ENCODE assay signal across 14 cellular contexts in the genomic region with DNA sequence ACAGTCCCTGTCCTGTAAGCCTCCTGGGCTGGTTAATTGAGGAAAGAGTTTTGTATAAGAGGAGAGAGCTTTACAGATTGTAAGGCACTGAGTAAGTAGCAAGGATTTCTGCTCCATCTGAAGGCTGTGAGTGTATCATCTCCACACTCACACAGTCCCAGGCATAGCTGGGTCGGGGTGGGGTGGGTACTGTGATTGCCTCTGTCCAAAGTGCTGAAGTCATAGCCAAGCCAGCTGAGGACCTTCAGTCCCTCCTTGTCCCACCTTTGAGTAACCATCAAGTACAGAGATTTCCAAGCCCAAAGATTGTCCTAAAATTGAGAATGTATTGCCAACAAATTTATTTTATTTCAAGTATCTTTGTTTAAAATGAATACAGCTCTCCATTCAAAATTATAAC. TPM values are rescaled to one million over a fixed set of nuclear protein-coding genes. Genes with fewer than 3 reads are reported as not detected.
DNase-seq lines count a peak whose midpoint lies in the region; ATAC-seq, FAIRE-seq and TF ChIP-seq lines count a peak whose summit lies in the region.
"Had no signal": no experiment of that assay in that cellular context is flagged by ENCODE, and none has a peak within 500 bp of the region (broad histone marks: within the 10 kb centered on the region; RNA-seq: fewer than 3 reads in every experiment).

No MANE protein-coding gene starts in this region.

- TF ChIP-seq POLR2A in HepG2 (IDR thresholded peaks at IDR 0.05; ENCODE audit: insufficient read depth in 1 of 2, low read depth in 2 of 2, low read length in 2 of 2) = no peak
- TF ChIP-seq POLR2A in right lobe of liver (IDR thresholded peaks at IDR 0.05) = no peak
- no peak for TF ChIP-seq POLR2A in endothelial cell of umbilical vein (IDR thresholded peaks at IDR 0.05; ENCODE audit: low read depth, low read length)
- TF ChIP-seq POLR2A in testis (IDR thresholded peaks at IDR 0.05) = no peak
- no peak for TF ChIP-seq POLR2A in Peyer's patch (IDR thresholded peaks at IDR 0.05)

- H3K27me3 ChIP-seq in HepG2 (ENCODE audit: control insufficient read depth in 1 of 2, insufficient read depth in 2 of 2, low read length in 2 of 2) = peaks cover 0 to 30% of the 10 kb centered on the region in 2 experiments; a peak in 4 of 5 replicates
- no peaks in the 10 kb centered on the region for H3K27me3 ChIP-seq in right lobe of liver
- peaks cover 0 to 4% of the 10 kb centered on the region in 2 experiments for H3K27me3 ChIP-seq in endothelial cell of umbilical vein (ENCODE audit: control insufficient read depth in 2 of 2, insufficient read depth in 2 of 2, low read length in 2 of 2)
- no peaks in the 10 kb centered on the region for H3K27me3 ChIP-seq in testis
- H3K27me3 ChIP-seq in Peyer's patch = no peaks in the 10 kb centered on the region
- H3K27me3 ChIP-seq in BE2C = no peaks in the 10 kb centered on the region
- H3K27me3 ChIP-seq: pancreas had no signal

- H4K20me1 ChIP-seq in HepG2 (ENCODE audit: insufficient read depth, low read length) = no peaks in the 10 kb centered on the region
- H4K20me1 ChIP-seq in endothelial cell of umbilical vein (replicated peaks; ENCODE audit: control insufficient read depth, extremely low read depth, insufficient read depth, low read length) = no peaks in the 10 kb centered on the region

- TF ChIP-seq EP300 in HepG2 (IDR thresholded peaks at IDR 0.05; ENCODE audit: low read depth in 2 of 2, low read length in 2 of 2) = no peak
- TF ChIP-seq EP300 in HepG2 (CRISPR knock-in tag; IDR thresholded peaks at IDR 0.05; ENCODE audit: borderline replicate concordance) = no peak

- CTCF ChIA-PET in HepG2 (lab: Yijun Ruan, JAX; ENCODE audit: low intra/inter-chr PET ratio, low total read pairs) (interaction anchor here (2.0 kb wide), 1 partner anchor 84 kb away, joined by 11 read pairs; no protein-coding TSS in a partner anchor), endothelial cell of umbilical vein (lab: Charles Lee) (interaction anchor here (0.9 to 6.6 kb wide), 12 partner anchors 11 to 224 kb away, joined by 3 to 174 read pairs (median 18); partner anchors contain the start of gene FANCG)

- BruUV-seq in HepG2 (replicated peaks; lab: Mats Ljungman, UMichigan) = no TSS peak
- BruUV-seq in endothelial cell of umbilical vein (replicated peaks; lab: Mats Ljungman, UMichigan) = no TSS peak

- H3K36me3 ChIP-seq in HepG2 (replicated peaks in 1 of 2; ENCODE audit: control insufficient read depth in 1 of 2, insufficient read depth in 2 of 2, low read length in 2 of 2) (no peaks in the 10 kb centered on the region), right lobe of liver (no peaks in the 10 kb centered on the region), endothelial cell of umbilical vein (ENCODE audit: control insufficient read depth in 2 of 2, extremely low read depth in 1 of 2, insufficient read depth in 2 of 2, low read length in 2 of 2) (no peaks in the 10 kb centered on the region), testis (ENCODE audit: low read depth, missing control alignments) (no peaks in the 10 kb centered on the region), Peyer's patch (no peaks in the 10 kb centered on the region), BE2C (no peaks in the 10 kb centered on the region)
- H3K36me3 ChIP-seq: pancreas had no signal

- intact Hi-C loops in HepG2 (cut with micrococcal nuclease; ENCODE audit: unreplicated experiment) = no loop called here
- intact Hi-C loops in right lobe of liver (cut with DNase I) = loop anchor here in 1 of 2 donors (10.0 kb wide), 1 partner anchor 89 kb away; a partner anchor contains a TSS
- intact Hi-C loops in endothelial cell of umbilical vein (cut with micrococcal nuclease) = loop anchor here (10.0 kb wide), 1 partner anchor 309 kb away; no protein-coding TSS in a partner anchor
- intact Hi-C loops in testis (cut with DNase I; ENCODE audit: low total_unique reads) = no loop called here

- no peaks in the 10 kb centered on the region for H3K79me2 ChIP-seq in HepG2 (ENCODE audit: insufficient read depth, low read length)
- H3K79me2 ChIP-seq in endothelial cell of umbilical vein (ENCODE audit: control insufficient read depth, insufficient read depth, low read length) = no peaks in the 10 kb centered on the region

- no peaks in the 10 kb centered on the region for H3K9me1 ChIP-seq in endothelial cell of umbilical vein (replicated peaks; ENCODE audit: control insufficient read depth, extremely low read depth, insufficient read depth, low read length)

- in situ Hi-C loops in HepG2 (cut with HindIII; ENCODE audit: extremely low pct_ligation_motif_present, low pct_unique_long_range_greater_than_20kb) = no loop called here

- FAIRE-seq in HepG2 (lab: Jason Lieb, UNC) (no peak), endothelial cell of umbilical vein (lab: Jason Lieb, UNC) (peak; percentile 12)
- FAIRE-seq: pancreas had no signal

- H2AFZ ChIP-seq in HepG2 (ENCODE audit: low read length) (no peak overlapping the region), endothelial cell of umbilical vein (ENCODE audit: low read depth, low read length) (no peak overlapping the region)

- TF ChIP-seq CTCF in HepG2 (CRISPR knock-in tag; IDR thresholded peaks at IDR 0.05) (no peak), right lobe of liver (IDR thresholded peaks at IDR 0.05) (no peak), endothelial cell of umbilical vein (IDR thresholded peaks at IDR 0.05; ENCODE audit: extremely low read depth in 1 of 2, insufficient read depth in 1 of 2, low read depth in 1 of 2, low read length in 2 of 2) (no peak), testis (IDR thresholded peaks at IDR 0.05) (no peak), Peyer's patch (IDR thresholded peaks at IDR 0.05) (no peak), BE2C (IDR thresholded peaks at IDR 0.05; ENCODE audit: low read depth, low read length) (no peak)

- no peak overlapping the region for H3K4me3 ChIP-seq in HepG2 (replicated peaks in 1 of 3; ENCODE audit: insufficient read depth in 1 of 3, low read depth in 2 of 3, low read length in 3 of 3)
- H3K4me3 ChIP-seq in right lobe of liver = no peak overlapping the region
- H3K4me3 ChIP-seq in endothelial cell of umbilical vein (replicated peaks in 1 of 3; ENCODE audit: insufficient read depth in 1 of 3, low read depth in 1 of 3, low read length in 3 of 3) = no peak overlapping the region
- H3K4me3 ChIP-seq in testis = no peak overlapping the region
- no peak overlapping the region for H3K4me3 ChIP-seq in Peyer's patch
- no peak overlapping the region for H3K4me3 ChIP-seq in BE2C (ENCODE audit: low read depth, low read length)
- H3K4me3 ChIP-seq: pancreas had no signal

- DNase-seq in HepG2 (ENCODE audit: low spot score) = no peak
- DNase-seq in right lobe of liver = no peak
- DNase-seq in endothelial cell of umbilical vein (ENCODE audit: low read depth, low spot score) = peak; percentile 40
- peak; percentile 53 for DNase-seq in testis
- DNase-seq in Peyer's patch = no peak
- no peak for DNase-seq in BE2C
- DNase-seq: effector memory CD8-positive, alpha-beta T cell; pancreas had no signal

- TF ChIP-seq RAD21 in HepG2 (CRISPR knock-in tag; IDR thresholded peaks at IDR 0.05) = no peak

- POLR2A ChIA-PET in HepG2 (lab: Yijun Ruan, JAX) = no interaction called here
- POLR2A ChIA-PET in endothelial cell of umbilical vein (lab: Charles Lee) = no interaction called here

- H3K27ac ChIP-seq in HepG2 (ENCODE audit: extremely low read length, insufficient read depth, low read length) (no peak overlapping the region), right lobe of liver (no peak overlapping the region), endothelial cell of umbilical vein (ENCODE audit: insufficient read depth, low read depth, low read length) (no peak overlapping the region), testis (no peak overlapping the region), Peyer's patch (peak overlapping the region in 1 of 4 donors; percentile 65)
- H3K27ac ChIP-seq: pancreas had no signal

- H3K9ac ChIP-seq in HepG2 (ENCODE audit: insufficient read depth, low read depth, low read length) (no peak overlapping the region), endothelial cell of umbilical vein (replicated peaks; ENCODE audit: extremely low read depth, insufficient read depth, low read length) (no peak overlapping the region)

- dilution Hi-C loops in endothelial cell of umbilical vein (cut with MboI; ENCODE audit: extremely low pct_ligation_motif_present, low sequenced_read_pairs) = no loop called here

- no peak; the same call in 2 of the 3 replicates for ATAC-seq in HepG2
- ATAC-seq in right lobe of liver = no peak
- ATAC-seq in HG03460 (IDR thresholded peaks at IDR 0.05; ENCODE audit: unreplicated experiment) = no peak
- ATAC-seq: effector memory CD8-positive, alpha-beta T cell had no signal

- H3K9me3 ChIP-seq in HepG2 (ENCODE audit: low read length) (no peaks in the 10 kb centered on the region), right lobe of liver (no peaks in the 10 kb centered on the region), endothelial cell of umbilical vein (replicated peaks; ENCODE audit: control insufficient read depth, insufficient read depth, low read length) (no peaks in the 10 kb centered on the region), testis (no peaks in the 10 kb centered on the region), Peyer's patch (no peaks in the 10 kb centered on the region), BE2C (no peaks in the 10 kb centered on the region)
- H3K9me3 ChIP-seq: pancreas had no signal

- H3K4me1 ChIP-seq in HepG2 (ENCODE audit: insufficient read depth, low read length) (peaks cover 4% of the 10 kb centered on the region; the same call in 1 of the 2 replicates), right lobe of liver (peaks cover 0 to 5% (median 0%) of the 10 kb centered on the region in 4 donors), endothelial cell of umbilical vein (ENCODE audit: control insufficient read depth, extremely low read depth, insufficient read depth, low read length) (peaks cover 7% of the 10 kb centered on the region), testis (peaks cover 6% of the 10 kb centered on the region), Peyer's patch (peaks cover 0 to 20% (median 6%) of the 10 kb centered on the region in 4 donors), BE2C (peaks cover 23% of the 10 kb centered on the region)
- H3K4me1 ChIP-seq: pancreas had no signal

- H3K4me2 ChIP-seq in HepG2 (ENCODE audit: low read depth, low read length) = no peak overlapping the region
- H3K4me2 ChIP-seq in endothelial cell of umbilical vein (ENCODE audit: insufficient read depth, low read length) = no peak overlapping the region

- WGBS in HepG2 (ENCODE audit: low lambda C conversion rate) = 0% methylated on average over 1 of the region's 1 CpG
- 17% methylated on average over 1 of the region's 1 CpG for WGBS in right lobe of liver (ENCODE audit: insufficient coverage, low coverage, low lambda C conversion rate, missing lambda C conversion rate)
- 7 to 13% methylated on average over 1 of the region's 1 CpG for WGBS in testis, 2 donors

RNA-seq across cellular contexts. Expression of gene DNAJB5, which starts 5.5 kb away (rescaled TPM):
- total RNA-seq in HepG2 (2016; rRNA removed; fragmentation: Illumina TruSeq; extraction: Trizol) (0.69 and 0.90 TPM in 2 replicates), right lobe of liver (1 to 10 TPM; 1.1 to 3.5 (median 1.7) TPM), endothelial cell of umbilical vein (9.7 and 12.8 TPM in 2 replicates), testis (10 to 100 TPM; 44.0 to 49.9 TPM), Peyer's patch (1 to 10 TPM; 2.6 to 7.6 (median 4.7) TPM)
- 0.20 and 0.26 TPM in 2 replicates for total RNA-seq in HepG2 (2016; cell fraction: cytosol; rRNA removed; fragmentation: Illumina TruSeq; extraction: Trizol; ENCODE audit: low read depth)
- total RNA-seq in HepG2 (2016; cell fraction: insoluble cytoplasmic fraction; rRNA removed; fragmentation: Illumina TruSeq; extraction: Trizol) = 0.65 and 0.94 TPM in 2 replicates
- total RNA-seq in HepG2 (2016; cell fraction: membrane; rRNA removed; fragmentation: Illumina TruSeq; extraction: Trizol) = 0.68 and 0.96 TPM in 2 replicates
- total RNA-seq in HepG2 (2016; cell fraction: nucleus; rRNA removed; fragmentation: Illumina TruSeq; extraction: Trizol) = 0.37 and 0.88 TPM in 2 replicates
- polyA plus RNA-seq in HepG2 (2011; rRNA removed) (0.40 and 0.54 TPM in 2 replicates), endothelial cell of umbilical vein (8.5 and 8.6 TPM in 2 replicates), testis (ENCODE audit: insufficient read depth, low read depth, low replicate concordance) (47.7 TPM)
- polyA plus RNA-seq in HepG2 (2011; cell fraction: cytosol; rRNA removed) = 0.50 and 0.63 TPM in 2 replicates
- polyA plus RNA-seq in HepG2 (2011; cell fraction: nucleus; rRNA removed) = 0.39 and 0.48 TPM in 2 replicates
- 1.2 and 1.3 TPM in 2 replicates for polyA plus RNA-seq in HepG2 (2012)
- polyA plus RNA-seq in HepG2 (2016; cell fraction: cytosol; fragmentation: Illumina TruSeq; extraction: Trizol; ENCODE audit: low read depth) = 0.54 and 0.57 TPM in 2 replicates
- polyA plus RNA-seq in HepG2 (2016; cell fraction: insoluble cytoplasmic fraction; fragmentation: Illumina TruSeq; extraction: Trizol; ENCODE audit: low read depth) = 1.7 and 1.9 TPM in 2 replicates
- polyA plus RNA-seq in HepG2 (2016; cell fraction: membrane; fragmentation: Illumina TruSeq; extraction: Trizol; ENCODE audit: low read depth) = 0.74 and 1.1 TPM in 2 replicates
- 1.3 and 1.4 TPM in 2 replicates for polyA plus RNA-seq in HepG2 (2016; cell fraction: nucleus; fragmentation: Illumina TruSeq; extraction: Trizol; ENCODE audit: insufficient read depth, low read depth)
- 0.22 and 2.4 TPM in 2 replicates for polyA minus RNA-seq in HepG2 (2011; rRNA and poly(A)+ RNA removed; ENCODE audit: low replicate concordance)
- polyA minus RNA-seq in HepG2 (2011; cell fraction: cytosol; rRNA and poly(A)+ RNA removed) = not detected in 2 replicates
- polyA minus RNA-seq in HepG2 (2011; cell fraction: nucleus; rRNA and poly(A)+ RNA removed) = 0.25 and 0.52 TPM in 2 replicates
- 3.6 TPM for polyA plus RNA-seq in PFSK-1 (2012; ENCODE audit: insufficient read length, low read depth)
- polyA plus RNA-seq in endothelial cell of umbilical vein (2011; cell fraction: cytosol; rRNA removed) = 6.9 and 7.1 TPM in 2 replicates
- 4.0 and 4.8 TPM in 2 replicates for polyA plus RNA-seq in endothelial cell of umbilical vein (2011; cell fraction: nucleus; rRNA removed)
- polyA plus RNA-seq in endothelial cell of umbilical vein (2012) = 12.0 and 16.1 TPM in 2 replicates
- 5.7 and 5.8 TPM in 2 replicates for polyA minus RNA-seq in endothelial cell of umbilical vein
- 0.41 TPM for polyA minus RNA-seq in endothelial cell of umbilical vein (2011; cell fraction: cytosol; rRNA and poly(A)+ RNA removed)
- 3.0 and 3.8 TPM in 2 replicates for polyA minus RNA-seq in endothelial cell of umbilical vein (2011; cell fraction: nucleus; rRNA and poly(A)+ RNA removed)
- 12.4 TPM for polyA plus RNA-seq in BE2C (2012; ENCODE audit: insufficient read depth, insufficient read length, low read depth)

RNA-seq across cellular contexts. Expression of gene PHF24, which starts 26.0 kb away (rescaled TPM):
- total RNA-seq in HepG2 (2016; rRNA removed; fragmentation: Illumina TruSeq; extraction: Trizol) (not detected in 2 replicates), right lobe of liver (under 1 TPM in 2 of 6 experiments, not detected in 4; 0.04 to 0.06 TPM), endothelial cell of umbilical vein (not detected in 2 replicates), testis (100 to 1,000 TPM in 1 of 2 donors, 10 to 100 TPM in 1; 93.3 to 132 TPM), Peyer's patch (under 1 TPM in 1 of 4 donors, not detected in 3; 0.76 TPM)
- not detected in 2 replicates for total RNA-seq in HepG2 (2016; cell fraction: cytosol; rRNA removed; fragmentation: Illumina TruSeq; extraction: Trizol; ENCODE audit: low read depth)
- total RNA-seq in HepG2 (2016; cell fraction: insoluble cytoplasmic fraction; rRNA removed; fragmentation: Illumina TruSeq; extraction: Trizol) = not detected in 2 replicates
- not detected in 2 replicates for total RNA-seq in HepG2 (2016; cell fraction: membrane; rRNA removed; fragmentation: Illumina TruSeq; extraction: Trizol)
- total RNA-seq in HepG2 (2016; cell fraction: nucleus; rRNA removed; fragmentation: Illumina TruSeq; extraction: Trizol) = not detected in 2 replicates
- polyA plus RNA-seq in HepG2 (2011; rRNA removed) (0.05 TPM in 1 of 2 replicates, not detected in the other), endothelial cell of umbilical vein (not detected in 2 replicates), testis (ENCODE audit: insufficient read depth, low read depth, low replicate concordance) (44.8 TPM)
- polyA plus RNA-seq in HepG2 (2011; cell fraction: cytosol; rRNA removed) = not detected in 2 replicates
- not detected in 2 replicates for polyA plus RNA-seq in HepG2 (2011; cell fraction: nucleus; rRNA removed)
- polyA plus RNA-seq in HepG2 (2012) = not detected in 2 replicates
- not detected in 2 replicates for polyA plus RNA-seq in HepG2 (2016; cell fraction: cytosol; fragmentation: Illumina TruSeq; extraction: Trizol; ENCODE audit: low read depth)
- polyA plus RNA-seq in HepG2 (2016; cell fraction: insoluble cytoplasmic fraction; fragmentation: Illumina TruSeq; extraction: Trizol; ENCODE audit: low read depth) = not detected in 2 replicates
- polyA plus RNA-seq in HepG2 (2016; cell fraction: membrane; fragmentation: Illumina TruSeq; extraction: Trizol; ENCODE audit: low read depth) = not detected in 2 replicates
- polyA plus RNA-seq in HepG2 (2016; cell fraction: nucleus; fragmentation: Illumina TruSeq; extraction: Trizol; ENCODE audit: insufficient read depth, low read depth) = not detected in 2 replicates
- 0.10 TPM in 1 of 2 replicates, not detected in the other for polyA minus RNA-seq in HepG2 (2011; rRNA and poly(A)+ RNA removed; ENCODE audit: low replicate concordance)
- not detected in 2 replicates for polyA minus RNA-seq in HepG2 (2011; cell fraction: cytosol; rRNA and poly(A)+ RNA removed)
- polyA minus RNA-seq in HepG2 (2011; cell fraction: nucleus; rRNA and poly(A)+ RNA removed) = not detected in 2 replicates
- not detected for polyA plus RNA-seq in PFSK-1 (2012; ENCODE audit: insufficient read length, low read depth)
- not detected in 2 replicates for polyA plus RNA-seq in endothelial cell of umbilical vein (2011; cell fraction: cytosol; rRNA removed)
- not detected in 2 replicates for polyA plus RNA-seq in endothelial cell of umbilical vein (2011; cell fraction: nucleus; rRNA removed)
- polyA plus RNA-seq in endothelial cell of umbilical vein (2012) = not detected in 2 replicates
- polyA minus RNA-seq in endothelial cell of umbilical vein = not detected in 2 replicates
- polyA minus RNA-seq in endothelial cell of umbilical vein (2011; cell fraction: cytosol; rRNA and poly(A)+ RNA removed) = not detected
- polyA minus RNA-seq in endothelial cell of umbilical vein (2011; cell fraction: nucleus; rRNA and poly(A)+ RNA removed) = not detected in 2 replicates
- polyA plus RNA-seq in BE2C (2012; ENCODE audit: insufficient read depth, insufficient read length, low read depth) = not detected
- total RNA-seq: activated T-helper 2 cell treated with anti-CD3 and anti-CD28 coated beads, Interferon-gamma antibody, Interleukin-2, Interleukin-4, amounts not matched to agents 10 μg/mL and 5 μg/mL and 100 μg/mL, durations not matched to agents 14 hours and 24 hours and 36 hours; H4; T-helper 2 cell treated with Interferon-gamma antibody and Interleukin-4, amounts not matched to agents 100 ng/mL and 5 ng/mL, for 36 hours had no signal
- polyA plus RNA-seq: immature natural killer cell had no signal

Comparison
In these comparisons a context has a peak if more than half of its experiments do, and no peak if none do; other contexts are left out.
1. DNase-seq: peak in endothelial cell of umbilical vein (single experiment) and testis (single experiment); none in HepG2 (single experiment), right lobe of liver (0 of 3), Peyer's patch (0 of 3) and BE2C (single experiment).
2. RNA of gene PHF24, which starts 26.0 kb away (total RNA-seq): 93.3 to 132 TPM in testis; 0.04 to 0.06 TPM in right lobe of liver, not detected in HepG2, not detected in endothelial cell of umbilical vein and 0.76 TPM in Peyer's patch; every median in the first group is over 10 times any median in the second.